In genomic region chr16:3400779-3401688, GRCh38 we compare ENCODE assay signal across 8 cellular contexts. TPM values are rescaled to one million over a fixed set of nuclear protein-coding genes. Genes with fewer than 3 reads are reported as not detected.
DNase-seq lines count a peak whose midpoint lies in the region; ATAC-seq, FAIRE-seq and TF ChIP-seq lines count a peak whose summit lies in the region.

TSS of gene ZNF174 (plus strand) at chr16:3401215. CDS start at chr16:3402005, 790 bp downstream.
TSS of gene ZSCAN32 (minus strand) at chr16:3401004. CDS start at chr16:3397557, 3,447 bp downstream.

- ATAC-seq in GM19025 (IDR thresholded peaks at IDR 0.05; ENCODE audit: low read depth, unreplicated experiment) (peak; percentile 96), HG03342 (IDR thresholded peaks at IDR 0.05; ENCODE audit: unreplicated experiment) (peak; percentile 96)

- H3K36me3 ChIP-seq in keratinocyte (ENCODE audit: control insufficient read depth in 2 of 2, extremely low read depth in 1 of 2, insufficient read depth in 2 of 2, low read length in 2 of 2): peaks cover 19 to 23% of the 10 kb centered on the region in 2 experiments

- peak within 1 kb of the TSS; percentile 90 for H3K4me3 ChIP-seq in AG10803 (ENCODE audit: low read length)
- H3K4me3 ChIP-seq in keratinocyte (ENCODE audit: control insufficient read depth in 2 of 3, extremely low read depth in 1 of 3, insufficient read depth in 2 of 3, low read depth in 1 of 3, low read length in 3 of 3): peak within 1 kb of the TSS; percentile 91 to 98 (median 94)

- peak within 1 kb of the TSS; percentile 89 for H3K9ac ChIP-seq in keratinocyte (ENCODE audit: control insufficient read depth, extremely low read depth, insufficient read depth, low read length)

- no peaks in the 10 kb centered on the region for H4K20me1 ChIP-seq in keratinocyte (ENCODE audit: control insufficient read depth, extremely low read depth, insufficient read depth, low read length)

- H3K27me3 ChIP-seq in keratinocyte (ENCODE audit: control insufficient read depth, extremely low read depth, insufficient read depth, low read length): no peaks in the 10 kb centered on the region

- H2AFZ ChIP-seq in keratinocyte (ENCODE audit: control insufficient read depth, low read length): peak within 1 kb of the TSS; percentile 91

- FAIRE-seq in keratinocyte (lab: Jason Lieb, UNC): peak; percentile 29

- H3K4me1 ChIP-seq in keratinocyte (ENCODE audit: control insufficient read depth, extremely low read depth, insufficient read depth, low read length): peaks cover 7% of the 10 kb centered on the region

- H3K4me2 ChIP-seq in keratinocyte (ENCODE audit: control insufficient read depth, extremely low read depth, insufficient read depth, low read depth, low read length): peak within 1 kb of the TSS; percentile 99

- H3K27ac ChIP-seq in keratinocyte (ENCODE audit: control insufficient read depth, insufficient read depth, low read length): peak within 1 kb of the TSS; percentile 71

- no peaks in the 10 kb centered on the region for H3K9me1 ChIP-seq in keratinocyte (ENCODE audit: control insufficient read depth, extremely low read depth, insufficient read depth, low read length)

- dilution Hi-C loops in keratinocyte (cut with MboI; ENCODE audit: extremely low pct_ligation_motif_present, low sequenced_read_pairs): no loop called here

- no peak; the same call in 1 of the 2 replicates for TF ChIP-seq CTCF in AG10803 (conservative IDR thresholded peaks at IDR 0.05; ENCODE audit: low read length)
- TF ChIP-seq CTCF in keratinocyte (optimal IDR thresholded peaks at IDR 0.05 in 1 of 3, IDR thresholded peaks at IDR 0.05 in 1 of 3, conservative IDR thresholded peaks at IDR 0.05 in 1 of 3; ENCODE audit: extremely low read depth in 1 of 3, insufficient read depth in 2 of 3, low read length in 3 of 3): peak in 1 of 3 experiments; percentile 4

- DNase-seq in AG10803 (ENCODE audit: low read depth) (peak; percentile 99), NCI-H446 (lab: John Stamatoyannopoulos, UW) (peak; percentile 95 to 98), cerebellar cortex (ENCODE audit: low spot score) (peak; percentile 99), keratinocyte (ENCODE audit: low read depth, low spot score) (peak; percentile 96)
- peak; percentile 98 for DNase-seq in activated CD4-positive, CD25-positive, alpha-beta regulatory T cell treated with anti-CD3 and anti-CD28 coated beads, Interleukin-2, amount 50 U/mL, for 16 hours (ENCODE audit: low read depth, low spot score)
- DNase-seq in stimulated activated CD4-positive, alpha-beta T cell treated with anti-CD3 and anti-CD28 coated beads, Interleukin-15, amount 100 ng/mL, for 1 hour (ENCODE audit: low read depth in 1 of 2, low spot score in 1 of 2): peak; percentile 94 to 96

- H3K79me2 ChIP-seq in keratinocyte (ENCODE audit: control insufficient read depth, insufficient read depth, low read length): peaks cover 53% of the 10 kb centered on the region

- H3K9me3 ChIP-seq in keratinocyte (ENCODE audit: control insufficient read depth, low read depth, low read length): peaks cover 4% of the 10 kb centered on the region

RNA-seq across cellular contexts. Expression of gene ZNF174, which starts in this region (rescaled TPM):
- 6.0 to 9.2 TPM (median 8.0 TPM) in 3 replicates for polyA plus RNA-seq in keratinocyte
- polyA plus RNA-seq in keratinocyte (2011; ENCODE audit: low read depth): 1.7 TPM
- 6.2 and 7.5 TPM in 2 replicates for polyA plus RNA-seq in keratinocyte (2011; cell fraction: cytosol; rRNA removed)
- 9.0 and 9.6 TPM in 2 replicates for polyA plus RNA-seq in keratinocyte (2011; cell fraction: nucleus; rRNA removed)
- polyA plus RNA-seq in keratinocyte (2012; ENCODE audit: low replicate concordance): 4.8 and 7.6 TPM in 2 replicates
- polyA minus RNA-seq in keratinocyte: 4.1 to 6.6 TPM (median 5.1 TPM) in 3 replicates
- 5.2 TPM for polyA minus RNA-seq in keratinocyte (2011; cell fraction: cytosol; rRNA and poly(A)+ RNA removed)
- polyA minus RNA-seq in keratinocyte (2011; cell fraction: nucleus; rRNA and poly(A)+ RNA removed): 4.9 and 6.3 TPM in 2 replicates

RNA-seq across cellular contexts. Expression of gene ZSCAN32, which starts in this region (rescaled TPM):
- polyA plus RNA-seq in keratinocyte: 17.2 to 21.7 TPM (median 17.3 TPM) in 3 replicates
- 9.4 TPM for polyA plus RNA-seq in keratinocyte (2011; ENCODE audit: low read depth)
- 12.0 and 17.7 TPM in 2 replicates for polyA plus RNA-seq in keratinocyte (2011; cell fraction: cytosol; rRNA removed)
- 27.4 and 28.0 TPM in 2 replicates for polyA plus RNA-seq in keratinocyte (2011; cell fraction: nucleus; rRNA removed)
- 7.1 and 9.7 TPM in 2 replicates for polyA plus RNA-seq in keratinocyte (2012; ENCODE audit: low replicate concordance)
- polyA minus RNA-seq in keratinocyte: 11.2 to 14.1 TPM (median 13.7 TPM) in 3 replicates
- 7.5 TPM for polyA minus RNA-seq in keratinocyte (2011; cell fraction: cytosol; rRNA and poly(A)+ RNA removed)
- 6.9 and 12.6 TPM in 2 replicates for polyA minus RNA-seq in keratinocyte (2011; cell fraction: nucleus; rRNA and poly(A)+ RNA removed)

Comparison
In these comparisons a context has a peak if more than half of its experiments do, and no peak if none do; other contexts are left out.
1. Peak in every context shown above with its lines: DNase-seq, ATAC-seq, H3K4me3 ChIP-seq and H3K27ac ChIP-seq.